In genomic region chr17:50580636-50581035, GRCh38 we compare ENCODE assay signal across 1 cellular context.
TF ChIP-seq lines count a peak whose summit lies in the region.

No MANE protein-coding gene starts in this region.

TF ChIP-seq in H1, 55 proteins besides CTCF, POLR2A, EP300 and RAD21:
- TF ChIP-seq CBX5 (IDR thresholded peaks at IDR 0.05; ENCODE audit: low read depth, low read length) (no peak), HDAC6 (IDR thresholded peaks at IDR 0.05; ENCODE audit: low read depth, low read length) (no peak), SP1 (IDR thresholded peaks at IDR 0.05; ENCODE audit: low read depth, low read length) (no peak), SIN3A (conservative IDR thresholded peaks at IDR 0.05 in 1 of 2, IDR thresholded peaks at IDR 0.05 in 1 of 2; ENCODE audit: low read depth in 1 of 2, low read length in 2 of 2) (no peak), E2F6 (IDR thresholded peaks at IDR 0.05) (no peak), ASH2L (IDR thresholded peaks at IDR 0.05; ENCODE audit: low read length) (no peak), TCF12 (IDR thresholded peaks at IDR 0.05; ENCODE audit: low read depth, low read length) (no peak), RNF2 (IDR thresholded peaks at IDR 0.05; ENCODE audit: borderline replicate concordance, low read depth, low read length, missing control alignments, poor library complexity, severe bottlenecking) (no peak), TBP (IDR thresholded peaks at IDR 0.05; ENCODE audit: low read depth, low read length) (no peak), SIX5 (IDR thresholded peaks at IDR 0.05; ENCODE audit: low read depth, low read length) (no peak), FOSL1 (IDR thresholded peaks at IDR 0.05; ENCODE audit: insufficient read depth, low read depth, low read length) (no peak), CHD2 (IDR thresholded peaks at IDR 0.05; ENCODE audit: low read length) (no peak)
- TF ChIP-seq, protein P1, sequence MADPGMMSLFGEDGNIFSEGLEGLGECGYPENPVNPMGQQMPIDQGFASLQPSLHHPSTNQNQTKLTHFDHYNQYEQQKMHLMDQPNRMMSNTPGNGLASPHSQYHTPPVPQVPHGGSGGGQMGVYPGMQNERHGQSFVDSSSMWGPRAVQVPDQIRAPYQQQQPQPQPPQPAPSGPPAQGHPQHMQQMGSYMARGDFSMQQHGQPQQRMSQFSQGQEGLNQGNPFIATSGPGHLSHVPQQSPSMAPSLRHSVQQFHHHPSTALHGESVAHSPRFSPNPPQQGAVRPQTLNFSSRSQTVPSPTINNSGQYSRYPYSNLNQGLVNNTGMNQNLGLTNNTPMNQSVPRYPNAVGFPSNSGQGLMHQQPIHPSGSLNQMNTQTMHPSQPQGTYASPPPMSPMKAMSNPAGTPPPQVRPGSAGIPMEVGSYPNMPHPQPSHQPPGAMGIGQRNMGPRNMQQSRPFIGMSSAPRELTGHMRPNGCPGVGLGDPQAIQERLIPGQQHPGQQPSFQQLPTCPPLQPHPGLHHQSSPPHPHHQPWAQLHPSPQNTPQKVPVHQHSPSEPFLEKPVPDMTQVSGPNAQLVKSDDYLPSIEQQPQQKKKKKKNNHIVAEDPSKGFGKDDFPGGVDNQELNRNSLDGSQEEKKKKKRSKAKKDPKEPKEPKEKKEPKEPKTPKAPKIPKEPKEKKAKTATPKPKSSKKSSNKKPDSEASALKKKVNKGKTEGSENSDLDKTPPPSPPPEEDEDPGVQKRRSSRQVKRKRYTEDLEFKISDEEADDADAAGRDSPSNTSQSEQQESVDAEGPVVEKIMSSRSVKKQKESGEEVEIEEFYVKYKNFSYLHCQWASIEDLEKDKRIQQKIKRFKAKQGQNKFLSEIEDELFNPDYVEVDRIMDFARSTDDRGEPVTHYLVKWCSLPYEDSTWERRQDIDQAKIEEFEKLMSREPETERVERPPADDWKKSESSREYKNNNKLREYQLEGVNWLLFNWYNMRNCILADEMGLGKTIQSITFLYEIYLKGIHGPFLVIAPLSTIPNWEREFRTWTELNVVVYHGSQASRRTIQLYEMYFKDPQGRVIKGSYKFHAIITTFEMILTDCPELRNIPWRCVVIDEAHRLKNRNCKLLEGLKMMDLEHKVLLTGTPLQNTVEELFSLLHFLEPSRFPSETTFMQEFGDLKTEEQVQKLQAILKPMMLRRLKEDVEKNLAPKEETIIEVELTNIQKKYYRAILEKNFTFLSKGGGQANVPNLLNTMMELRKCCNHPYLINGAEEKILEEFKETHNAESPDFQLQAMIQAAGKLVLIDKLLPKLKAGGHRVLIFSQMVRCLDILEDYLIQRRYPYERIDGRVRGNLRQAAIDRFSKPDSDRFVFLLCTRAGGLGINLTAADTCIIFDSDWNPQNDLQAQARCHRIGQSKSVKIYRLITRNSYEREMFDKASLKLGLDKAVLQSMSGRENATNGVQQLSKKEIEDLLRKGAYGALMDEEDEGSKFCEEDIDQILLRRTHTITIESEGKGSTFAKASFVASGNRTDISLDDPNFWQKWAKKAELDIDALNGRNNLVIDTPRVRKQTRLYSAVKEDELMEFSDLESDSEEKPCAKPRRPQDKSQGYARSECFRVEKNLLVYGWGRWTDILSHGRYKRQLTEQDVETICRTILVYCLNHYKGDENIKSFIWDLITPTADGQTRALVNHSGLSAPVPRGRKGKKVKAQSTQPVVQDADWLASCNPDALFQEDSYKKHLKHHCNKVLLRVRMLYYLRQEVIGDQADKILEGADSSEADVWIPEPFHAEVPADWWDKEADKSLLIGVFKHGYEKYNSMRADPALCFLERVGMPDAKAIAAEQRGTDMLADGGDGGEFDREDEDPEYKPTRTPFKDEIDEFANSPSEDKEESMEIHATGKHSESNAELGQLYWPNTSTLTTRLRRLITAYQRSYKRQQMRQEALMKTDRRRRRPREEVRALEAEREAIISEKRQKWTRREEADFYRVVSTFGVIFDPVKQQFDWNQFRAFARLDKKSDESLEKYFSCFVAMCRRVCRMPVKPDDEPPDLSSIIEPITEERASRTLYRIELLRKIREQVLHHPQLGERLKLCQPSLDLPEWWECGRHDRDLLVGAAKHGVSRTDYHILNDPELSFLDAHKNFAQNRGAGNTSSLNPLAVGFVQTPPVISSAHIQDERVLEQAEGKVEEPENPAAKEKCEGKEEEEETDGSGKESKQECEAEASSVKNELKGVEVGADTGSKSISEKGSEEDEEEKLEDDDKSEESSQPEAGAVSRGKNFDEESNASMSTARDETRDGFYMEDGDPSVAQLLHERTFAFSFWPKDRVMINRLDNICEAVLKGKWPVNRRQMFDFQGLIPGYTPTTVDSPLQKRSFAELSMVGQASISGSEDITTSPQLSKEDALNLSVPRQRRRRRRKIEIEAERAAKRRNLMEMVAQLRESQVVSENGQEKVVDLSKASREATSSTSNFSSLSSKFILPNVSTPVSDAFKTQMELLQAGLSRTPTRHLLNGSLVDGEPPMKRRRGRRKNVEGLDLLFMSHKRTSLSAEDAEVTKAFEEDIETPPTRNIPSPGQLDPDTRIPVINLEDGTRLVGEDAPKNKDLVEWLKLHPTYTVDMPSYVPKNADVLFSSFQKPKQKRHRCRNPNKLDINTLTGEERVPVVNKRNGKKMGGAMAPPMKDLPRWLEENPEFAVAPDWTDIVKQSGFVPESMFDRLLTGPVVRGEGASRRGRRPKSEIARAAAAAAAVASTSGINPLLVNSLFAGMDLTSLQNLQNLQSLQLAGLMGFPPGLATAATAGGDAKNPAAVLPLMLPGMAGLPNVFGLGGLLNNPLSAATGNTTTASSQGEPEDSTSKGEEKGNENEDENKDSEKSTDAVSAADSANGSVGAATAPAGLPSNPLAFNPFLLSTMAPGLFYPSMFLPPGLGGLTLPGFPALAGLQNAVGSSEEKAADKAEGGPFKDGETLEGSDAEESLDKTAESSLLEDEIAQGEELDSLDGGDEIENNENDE (IDR thresholded peaks at IDR 0.05; ENCODE audit: insufficient replicate concordance, low read length) = no peak
